ENCODE assay signal across 19 cellular contexts in the genomic region with DNA sequence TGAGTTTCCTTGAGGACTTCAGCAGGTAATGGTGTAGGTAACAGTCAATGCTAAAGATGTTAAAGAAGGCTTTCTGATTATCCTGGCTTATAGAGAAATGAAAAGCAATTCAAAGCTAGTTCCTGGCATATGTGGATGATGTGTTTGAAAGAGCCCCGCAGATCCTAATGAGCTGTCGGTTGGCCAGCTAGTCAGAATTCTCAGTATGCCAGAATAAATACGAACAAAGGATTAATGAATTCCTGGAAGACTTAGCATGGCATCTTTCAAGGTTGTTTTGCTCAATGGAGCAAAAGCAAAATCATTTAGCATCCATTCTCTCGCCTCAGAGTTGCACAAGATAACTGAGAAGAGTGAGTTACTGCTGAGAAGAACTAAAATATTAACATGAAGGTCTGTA.
DNase-seq lines count a peak whose midpoint lies in the region; ATAC-seq, FAIRE-seq and TF ChIP-seq lines count a peak whose summit lies in the region.
"Had no signal": no experiment of that assay in that cellular context is flagged by ENCODE, and none has a peak within 500 bp of the region (broad histone marks: within the 10 kb centered on the region; RNA-seq: fewer than 3 reads in every experiment).

No MANE protein-coding gene starts in this region.

- no peak overlapping the region for H3K4me2 ChIP-seq in neuronal stem cell (ENCODE audit: insufficient read depth, low read length, poor library complexity, severe bottlenecking)

- no peak overlapping the region for H2BK12ac ChIP-seq in neuronal stem cell (ENCODE audit: low read length)

- H3K27ac ChIP-seq in neuronal stem cell (replicated peaks; ENCODE audit: low read length): peak overlapping the region; percentile 56
- H3K27ac ChIP-seq: Peyer's patch had no signal

- H4K91ac ChIP-seq in neuronal stem cell (ENCODE audit: low read depth, low read length, poor library complexity): no peak overlapping the region

- intact Hi-C loops in cardiac septum (cut with DNase I): no loop called here

- H3K4ac ChIP-seq in neuronal stem cell (ENCODE audit: low read length): no peak overlapping the region

- no peak overlapping the region for H4K8ac ChIP-seq in neuronal stem cell (ENCODE audit: low read depth, low read length)

- FAIRE-seq in D721Med (lab: Jason Lieb, UNC): peak; percentile 90
- FAIRE-seq: A204.1, GM12891, HepG2 had no signal

- no peaks in the 10 kb centered on the region for H3K36me3 ChIP-seq in neuronal stem cell (replicated peaks in 1 of 2; ENCODE audit: control insufficient read depth in 2 of 2, insufficient read depth in 2 of 2, low read length in 2 of 2)
- H3K36me3 ChIP-seq: Peyer's patch had no signal

- H3K14ac ChIP-seq in neuronal stem cell (ENCODE audit: low read length): no peak overlapping the region

- no peak overlapping the region for H3K9ac ChIP-seq in neuronal stem cell (ENCODE audit: low read depth, low read length, poor library complexity)

- peaks cover 0 to 5% of the 10 kb centered on the region in 2 donors for H3K4me1 ChIP-seq in neuronal stem cell (ENCODE audit: control insufficient read depth in 2 of 2, insufficient read depth in 1 of 2, low read depth in 1 of 2, low read length in 2 of 2)
- H3K4me1 ChIP-seq: Caco-2, Peyer's patch had no signal

- H2BK5ac ChIP-seq in neuronal stem cell (ENCODE audit: low read length): no peak overlapping the region

- H3K4me3 ChIP-seq in choroid plexus epithelial cell (ENCODE audit: low read depth, low read length) (no peak overlapping the region), neuronal stem cell (ENCODE audit: low read length in 2 of 2) (no peak overlapping the region)
- H3K4me3 ChIP-seq: Peyer's patch had no signal

- H2AK5ac ChIP-seq in neuronal stem cell (ENCODE audit: low read depth, low read length): no peak overlapping the region

- H3K23ac ChIP-seq in neuronal stem cell (ENCODE audit: low read depth, low read length, poor library complexity): no peak overlapping the region

- DNase-seq in D721Med (ENCODE audit: insufficient read length, low spot score) (no peak), NCI-H446 treated with DMSO at 0.1 percent for 48 hours (lab: John Stamatoyannopoulos, UW) (peak; percentile 93), choroid plexus epithelial cell (ENCODE audit: low read depth) (peak; percentile 5), neuronal stem cell (ENCODE audit: low spot score) (peak; percentile 63), cardiac septum (ENCODE audit: low spot score) (no peak), globus pallidus (ENCODE audit: low spot score) (no peak)
- no peak for DNase-seq in activated CD4-positive, CD25-positive, alpha-beta regulatory T cell treated with anti-CD3 and anti-CD28 coated beads, Interleukin-2, amount 50 U/mL, for 72 hours
- DNase-seq: Caco-2; CD4-positive, alpha-beta T cell; DMS153; H7; KBM-7; NCI-H187 treated with DMSO at 0.1 percent for 48 hours; Peyer's patch had no signal

- ATAC-seq in GM21515 (IDR thresholded peaks at IDR 0.05; ENCODE audit: unreplicated experiment): no peak
- ATAC-seq: HepG2, Right ventricle myocardium inferior had no signal

- TF ChIP-seq CTCF in D721Med (IDR thresholded peaks at IDR 0.05; ENCODE audit: insufficient read depth, missing control alignments) (no peak), choroid plexus epithelial cell (conservative IDR thresholded peaks at IDR 0.05; ENCODE audit: low read depth, low read length) (no peak)

- no peak overlapping the region for H3K18ac ChIP-seq in neuronal stem cell (ENCODE audit: low read length)

- H3K9me3 ChIP-seq in neuronal stem cell (replicated peaks in 1 of 2; ENCODE audit: control insufficient read depth in 2 of 2, insufficient read depth in 1 of 2, low read depth in 1 of 2, low read length in 2 of 2): no peaks in the 10 kb centered on the region
- H3K9me3 ChIP-seq: Caco-2, Peyer's patch had no signal

- no peak overlapping the region for H2BK15ac ChIP-seq in neuronal stem cell (ENCODE audit: low read length)

- H2BK120ac ChIP-seq in neuronal stem cell (ENCODE audit: low read depth, low read length): no peak overlapping the region

- WGBS in neuronal stem cell (ENCODE audit: extremely low coverage in 2 of 2, insufficient read length in 2 of 2, insufficient replicate concordance in 1 of 2), 2 donors: no CpG with 5 or more reads among the region's 4 CpGs

- peak overlapping the region; percentile 71 for H2AFZ ChIP-seq in neuronal stem cell (ENCODE audit: low read length)

- no peaks in the 10 kb centered on the region for H3K79me1 ChIP-seq in neuronal stem cell (ENCODE audit: low read depth, low read length)

- H3K27me3 ChIP-seq in neuronal stem cell (ENCODE audit: control insufficient read depth in 3 of 3, insufficient read depth in 3 of 3, low read depth in 1 of 3, low read length in 3 of 3): no peaks in the 10 kb centered on the region
- H3K27me3 ChIP-seq: Peyer's patch had no signal

Comparison
In these comparisons a context has a peak if more than half of its experiments do, and no peak if none do; other contexts are left out.
1. DNase-seq: peak in NCI-H446 treated with DMSO at 0.1 percent for 48 hours (single experiment), choroid plexus epithelial cell (single experiment) and neuronal stem cell (single experiment); none in D721Med (single experiment), activated CD4-positive, CD25-positive, alpha-beta regulatory T cell treated with anti-CD3 and anti-CD28 coated beads, Interleukin-2, amount 50 U/mL, for 72 hours (single experiment), cardiac septum (single experiment) and globus pallidus (single experiment).